ENCODE assay signal across 23 cellular contexts in the genomic region with DNA sequence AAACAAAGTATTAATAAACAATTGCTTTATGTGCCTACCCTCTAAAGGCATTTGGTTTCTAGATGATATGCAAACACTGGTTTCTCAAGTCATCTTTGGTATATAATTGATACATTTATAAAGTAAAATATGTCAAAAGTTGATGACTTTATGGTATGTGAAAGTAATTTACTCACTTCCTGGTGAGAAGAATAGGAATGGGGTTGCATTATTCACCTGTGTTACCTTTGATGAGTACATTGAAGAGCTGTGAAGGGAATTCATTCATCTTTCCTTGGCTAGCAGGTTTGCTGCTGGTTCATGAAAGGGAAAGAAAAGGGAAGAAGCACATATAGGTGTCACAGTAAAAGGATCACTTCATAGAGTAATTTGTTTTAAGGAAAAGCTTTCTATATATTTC. TPM values are rescaled to one million over a fixed set of nuclear protein-coding genes. Genes with fewer than 3 reads are reported as not detected.
DNase-seq lines count a peak whose midpoint lies in the region; ATAC-seq, FAIRE-seq and TF ChIP-seq lines count a peak whose summit lies in the region.
"Had no signal": no experiment of that assay in that cellular context is flagged by ENCODE, and none has a peak within 500 bp of the region (broad histone marks: within the 10 kb centered on the region; RNA-seq: fewer than 3 reads in every experiment).

No MANE protein-coding gene starts in this region.

- peaks cover 2 to 8% of the 10 kb centered on the region in 2 donors for H3K4me1 ChIP-seq in aorta (ENCODE audit: control insufficient read depth in 1 of 2, insufficient read depth in 2 of 2, low read length in 2 of 2)

- H3K4me3 ChIP-seq in bronchial epithelial cell (ENCODE audit: low read depth, low read length), result no peak overlapping the region
- H3K4me3 ChIP-seq in aorta (ENCODE audit: low read length in 2 of 2), result no peak overlapping the region

- TF ChIP-seq CTCF in HFFc6 (IDR thresholded peaks at IDR 0.05), result no peak
- no peak for TF ChIP-seq CTCF in bronchial epithelial cell (IDR thresholded peaks at IDR 0.05; ENCODE audit: insufficient read depth, low read length, severe bottlenecking)
- no peak for TF ChIP-seq CTCF in osteocyte (IDR thresholded peaks at IDR 0.05)
- TF ChIP-seq CTCF in endothelial cell (IDR thresholded peaks at IDR 0.05; ENCODE audit: unreplicated experiment), result no peak

- H3K27ac Mint-ChIP-seq in HFFc6 (0 out of 2 replicates have a peak overlapping the region, but pooled peaks have one; percentile 87), osteocyte (ENCODE audit: unreplicated experiment) (peak overlapping the region; percentile 96), endothelial cell (ENCODE audit: unreplicated experiment) (no peak overlapping the region)

- H3K27me3 Mint-ChIP-seq in HFFc6 (ENCODE audit: insufficient read depth), result no peaks in the 10 kb centered on the region
- no peaks in the 10 kb centered on the region for H3K27me3 Mint-ChIP-seq in osteocyte (ENCODE audit: unreplicated experiment)
- H3K27me3 Mint-ChIP-seq in endothelial cell (ENCODE audit: unreplicated experiment), result peaks cover 2% of the 10 kb centered on the region

- no peak for ATAC-seq in aorta (ENCODE audit: low FRiP score)
- no peak for ATAC-seq in HG03025 (IDR thresholded peaks at IDR 0.05; ENCODE audit: low FRiP score, unreplicated experiment)
- ATAC-seq: Panc1 had no signal

- peaks cover 9% of the 10 kb centered on the region; the same call in 1 of the 2 replicates for H3K9me3 Mint-ChIP-seq in HFFc6
- H3K9me3 Mint-ChIP-seq in osteocyte (ENCODE audit: unreplicated experiment), result no peaks in the 10 kb centered on the region
- H3K9me3 Mint-ChIP-seq in endothelial cell (ENCODE audit: unreplicated experiment), result peaks cover 10% of the 10 kb centered on the region

- no peaks in the 10 kb centered on the region for H3K27me3 ChIP-seq in bronchial epithelial cell (ENCODE audit: control insufficient read depth, insufficient read depth, low read length)
- no peaks in the 10 kb centered on the region for H3K27me3 ChIP-seq in aorta (ENCODE audit: control insufficient read depth in 1 of 2, insufficient read depth in 2 of 2, low read length in 1 of 2)
- H3K27me3 ChIP-seq: BE2C had no signal

- no peak overlapping the region for H3K4me3 Mint-ChIP-seq in HFFc6
- no peak overlapping the region for H3K4me3 Mint-ChIP-seq in osteocyte (ENCODE audit: unreplicated experiment)
- H3K4me3 Mint-ChIP-seq in endothelial cell (ENCODE audit: unreplicated experiment), result no peak overlapping the region

- no peak overlapping the region for H3K27ac ChIP-seq in aorta (ENCODE audit: low read depth in 1 of 2, low read length in 2 of 2)
- H3K27ac ChIP-seq: RWPE1 had no signal

- peaks cover 9% of the 10 kb centered on the region for H3K36me3 ChIP-seq in bronchial epithelial cell (ENCODE audit: control insufficient read depth, insufficient read depth, low read length)
- peaks cover 0 to 2% of the 10 kb centered on the region in 2 donors for H3K36me3 ChIP-seq in aorta (ENCODE audit: control insufficient read depth in 1 of 2, insufficient read depth in 2 of 2, low read length in 1 of 2)
- H3K36me3 ChIP-seq: BE2C had no signal

- H3K36me3 Mint-ChIP-seq in HFFc6 (ENCODE audit: low read depth) (peaks cover 40% of the 10 kb centered on the region), osteocyte (ENCODE audit: unreplicated experiment) (peaks cover 17% of the 10 kb centered on the region), endothelial cell (ENCODE audit: low read depth, unreplicated experiment) (peaks cover 36% of the 10 kb centered on the region)

- FAIRE-seq in bronchial epithelial cell (lab: Jason Lieb, UNC), result no peak
- FAIRE-seq: GM18507, H54 had no signal

- intact Hi-C loops in aorta (cut with DNase I), result no loop called here

- H3K4me1 Mint-ChIP-seq in HFFc6 (ENCODE audit: low read depth) (peaks cover 88% of the 10 kb centered on the region), osteocyte (ENCODE audit: unreplicated experiment) (peaks cover 97% of the 10 kb centered on the region), endothelial cell (ENCODE audit: unreplicated experiment) (peaks cover 15% of the 10 kb centered on the region)

- DNase-seq in HFFc6, result no peak
- peak; percentile 19 for DNase-seq in NCI-H69 (lab: John Stamatoyannopoulos, UW)
- peak; percentile 46 for DNase-seq in bronchial epithelial cell (ENCODE audit: low read depth)
- no peak for DNase-seq in osteocyte (ENCODE audit: extremely low spot score, unreplicated experiment)
- DNase-seq in endothelial cell (ENCODE audit: low spot score), result no peak
- no peak for DNase-seq in aorta
- DNase-seq: ACHN, BE2C, Calu3, DMS153, KG1, NCI-H1092, NCI-H1417 treated with DMSO at 0.1 percent for 48 hours, NCI-H187, NCI-H2081 treated with DMSO at 0.1 percent for 48 hours, NCI-H446, NCI-H524 treated with DMSO at 0.1 percent for 48 hours, SHP77 treated with DMSO at 0.1 percent for 48 hours had no signal

- H3K9me3 ChIP-seq in aorta (ENCODE audit: control insufficient read depth, low read length), result no peaks in the 10 kb centered on the region
- H3K9me3 ChIP-seq: BE2C had no signal

RNA-seq across cellular contexts. Expression of gene RNF217, which starts 20.4 kb away (rescaled TPM):
- 10 to 100 TPM; 10.9 to 19.4 (median 14.7) TPM for total RNA-seq in HFFc6 (2021; fragmentation: NEBNext Ultra II Directional; extraction: Animal tissue kit (Norgen Biotek cat#: 25700))
- 14.2 and 16.3 TPM in 2 replicates for total RNA-seq in bronchial epithelial cell
- total RNA-seq in osteocyte, result 55.2 and 75.7 TPM in 2 replicates
- total RNA-seq in endothelial cell (ENCODE audit: unreplicated experiment), result 50.7 TPM
- 10 to 100 TPM; 52.6 to 79.5 TPM for total RNA-seq in aorta
- polyA plus RNA-seq in aorta, result 10 to 100 TPM in 1 of 2 donors, 1 to 10 TPM in 1; 5.0 to 14.2 TPM

Comparison
In these comparisons a context has a peak if more than half of its experiments do, and no peak if none do; other contexts are left out.
1. DNase-seq: peak in NCI-H69 (single experiment) and bronchial epithelial cell (single experiment); none in HFFc6 (single experiment), osteocyte (single experiment), endothelial cell (single experiment) and aorta (0 of 2).